Comparison of ENCODE assay signal across 1 cellular context in the genomic region with DNA sequence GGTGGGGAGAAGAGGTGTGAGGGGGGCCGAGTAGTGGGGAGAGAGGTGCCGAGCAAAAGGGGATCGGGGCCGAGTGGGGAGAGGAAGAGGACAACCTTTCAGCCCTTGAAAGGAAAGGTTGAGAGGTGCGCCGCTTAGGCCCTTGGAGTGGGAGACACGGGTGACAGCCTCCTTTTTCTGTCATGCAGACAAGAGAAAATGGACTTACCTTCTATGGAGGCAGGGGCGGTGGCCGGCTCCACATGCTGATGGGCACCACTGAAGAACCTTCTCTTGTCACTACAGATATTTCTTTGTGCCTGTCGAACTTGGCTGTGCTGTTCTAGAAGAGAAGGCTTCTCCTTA.
TF ChIP-seq lines count a peak whose summit lies in the region.

No MANE protein-coding gene starts in this region.

TF ChIP-seq in H1, 55 proteins besides CTCF, POLR2A, EP300 and RAD21:
- no peak for TF ChIP-seq CREB1 (IDR thresholded peaks at IDR 0.05)
- 0 out of 4 replicates have a peak, but pooled peaks have one; percentile 8 to 68 for TF ChIP-seq SIN3A (conservative IDR thresholded peaks at IDR 0.05 in 1 of 2, IDR thresholded peaks at IDR 0.05 in 1 of 2; ENCODE audit: low read depth in 1 of 2, low read length in 2 of 2)
